Comparison of ENCODE assay signal across 24 cellular contexts in the genomic region with DNA sequence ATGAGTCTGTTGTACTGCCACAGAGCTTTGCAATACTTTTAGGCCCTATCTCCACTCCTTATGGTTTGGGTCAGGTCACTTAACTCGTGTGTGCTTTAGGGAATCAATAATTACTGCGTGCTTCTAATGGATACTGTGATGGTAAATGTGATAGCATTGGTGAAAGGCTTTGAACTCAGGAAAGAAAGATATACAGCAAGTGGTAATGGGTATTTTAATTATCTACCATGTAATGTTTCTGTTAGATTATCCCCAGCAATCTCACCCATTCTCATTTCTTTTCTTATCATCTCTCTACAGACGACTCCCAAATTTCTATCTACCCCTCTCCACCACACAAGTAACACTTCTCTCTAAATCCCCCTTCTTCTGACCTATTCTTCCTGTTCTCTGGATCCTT.
A peak's percentile ranks its signal among the peaks of the same experiment; 100 is the strongest.
DNase-seq lines count a peak whose midpoint lies in the region; ATAC-seq, FAIRE-seq and TF ChIP-seq lines count a peak whose summit lies in the region.
"Had no signal": no experiment of that assay in that cellular context is flagged by ENCODE, and none has a peak within 500 bp of the region (broad histone marks: within the 10 kb centered on the region; RNA-seq: fewer than 3 reads in every experiment).

No MANE protein-coding gene starts in this region.

- H3K27ac ChIP-seq in HepG2 (ENCODE audit: extremely low read length, insufficient read depth, low read length) (no peak overlapping the region), right lobe of liver (no peak overlapping the region), astrocyte (ENCODE audit: low read depth, low read length) (no peak overlapping the region), mammary epithelial cell (ENCODE audit: insufficient read depth, low read depth, low read length) (no peak overlapping the region)
- H3K27ac ChIP-seq: A549; BLaER1 treated with 17β-estradiol and CSF1 and Interleukin-3, amounts not matched to agents 10 nM and 100 nM had no signal

- FAIRE-seq in HepG2 (lab: Jason Lieb, UNC) = no peak
- peak; percentile 5 for FAIRE-seq in astrocyte (lab: Jason Lieb, UNC)
- FAIRE-seq: GM12891, GM18507, H54 had no signal

- peaks cover 38% of the 10 kb centered on the region for H3K79me2 ChIP-seq in HepG2 (ENCODE audit: insufficient read depth, low read length)
- no peaks in the 10 kb centered on the region for H3K79me2 ChIP-seq in astrocyte (ENCODE audit: insufficient read depth, low read length)
- H3K79me2 ChIP-seq in mammary epithelial cell (ENCODE audit: insufficient read depth, low read length) = no peaks in the 10 kb centered on the region

- H3K27ac Mint-ChIP-seq in astrocyte (ENCODE audit: unreplicated experiment) (no peak overlapping the region), mesothelial cell of epicardium (peak overlapping the region; percentile 54)
- H3K27ac Mint-ChIP-seq: CD14-positive monocyte; CD4-positive, alpha-beta T cell; CD8-positive, alpha-beta memory T cell had no signal

- CTCF ChIA-PET in HepG2 (lab: Yijun Ruan, JAX; ENCODE audit: low intra/inter-chr PET ratio, low total read pairs) (no interaction called here), mammary epithelial cell (lab: Charles Lee; ENCODE audit: low non-redundant PET) (no interaction called here)

- ATAC-seq in HepG2 (no peak), right lobe of liver (no peak), GM21619 (IDR thresholded peaks at IDR 0.05; ENCODE audit: unreplicated experiment) (no peak)
- ATAC-seq: A549 had no signal

- POLR2A ChIA-PET in HepG2 (lab: Yijun Ruan, JAX) = no interaction called here

- H3K9me3 Mint-ChIP-seq in astrocyte (ENCODE audit: unreplicated experiment) (no peaks in the 10 kb centered on the region), mesothelial cell of epicardium (no peaks in the 10 kb centered on the region)
- H3K9me3 Mint-ChIP-seq: CD14-positive monocyte; CD4-positive, alpha-beta T cell; CD8-positive, alpha-beta memory T cell had no signal

- H3K9ac ChIP-seq in HepG2 (ENCODE audit: insufficient read depth, low read depth, low read length) = no peak overlapping the region
- no peak overlapping the region for H3K9ac ChIP-seq in astrocyte (ENCODE audit: low read length)
- H3K9ac ChIP-seq in mammary epithelial cell (ENCODE audit: insufficient read depth, low read length) = no peak overlapping the region
- H3K9ac ChIP-seq: BLaER1 treated with 17β-estradiol and CSF1 and Interleukin-3, amounts not matched to agents 10 nM and 100 nM had no signal

- H3K27me3 Mint-ChIP-seq in astrocyte (ENCODE audit: low read depth, unreplicated experiment) (no peaks in the 10 kb centered on the region), mesothelial cell of epicardium (ENCODE audit: low read depth) (no peaks in the 10 kb centered on the region)
- H3K27me3 Mint-ChIP-seq: CD4-positive, alpha-beta T cell had no signal

- in situ Hi-C loops in HepG2 (cut with HindIII; ENCODE audit: extremely low pct_ligation_motif_present, low pct_unique_long_range_greater_than_20kb) (no loop called here), mammary epithelial cell (cut with MboI; ENCODE audit: low sequenced_read_pairs in 2 of 2) (no loop called here)

- H3K27me3 ChIP-seq in HepG2 (ENCODE audit: control insufficient read depth in 1 of 2, insufficient read depth in 2 of 2, low read length in 2 of 2) = no peaks in the 10 kb centered on the region
- peaks cover 0 to 19% of the 10 kb centered on the region in 2 donors for H3K27me3 ChIP-seq in right lobe of liver
- H3K27me3 ChIP-seq in astrocyte (ENCODE audit: insufficient read depth, low read length) = no peaks in the 10 kb centered on the region
- H3K27me3 ChIP-seq in mammary epithelial cell (ENCODE audit: insufficient read depth, low read length) = no peaks in the 10 kb centered on the region
- H3K27me3 ChIP-seq: BE2C had no signal

- no peak for TF ChIP-seq EP300 in HepG2 (IDR thresholded peaks at IDR 0.05; ENCODE audit: low read depth in 2 of 2, low read length in 2 of 2)
- no peak for TF ChIP-seq EP300 in HepG2 (CRISPR knock-in tag; IDR thresholded peaks at IDR 0.05; ENCODE audit: borderline replicate concordance)

- no peak overlapping the region for H3K4me2 ChIP-seq in HepG2 (ENCODE audit: low read depth, low read length)
- H3K4me2 ChIP-seq in astrocyte (ENCODE audit: low read length) = no peak overlapping the region
- H3K4me2 ChIP-seq in mammary epithelial cell (ENCODE audit: insufficient read depth, low read depth, low read length) = no peak overlapping the region
- H3K4me2 ChIP-seq: A549; BLaER1 treated with 17β-estradiol and CSF1 and Interleukin-3, amounts not matched to agents 10 nM and 100 nM had no signal

- intact Hi-C loops in HepG2 (cut with micrococcal nuclease; ENCODE audit: unreplicated experiment) = no loop called here
- intact Hi-C loops in right lobe of liver (cut with DNase I) = no loop called here
- intact Hi-C loops in mammary epithelial cell (cut with micrococcal nuclease) = no loop called here

- dilution Hi-C loops in mammary epithelial cell (cut with HindIII; ENCODE audit: low sequenced_read_pairs) = no loop called here

- H3K9me3 ChIP-seq in HepG2 (ENCODE audit: low read length) = no peaks in the 10 kb centered on the region
- no peaks in the 10 kb centered on the region for H3K9me3 ChIP-seq in right lobe of liver
- H3K9me3 ChIP-seq in astrocyte (ENCODE audit: insufficient read depth, low read depth, low read length) = no peaks in the 10 kb centered on the region
- no peaks in the 10 kb centered on the region for H3K9me3 ChIP-seq in mammary epithelial cell (replicated peaks; ENCODE audit: insufficient read depth, low read length)
- H3K9me3 ChIP-seq: A549; BE2C; BLaER1 treated with 17β-estradiol and CSF1 and Interleukin-3, amounts not matched to agents 10 nM and 100 nM; HAP-1 had no signal

- H3K36me3 Mint-ChIP-seq in astrocyte (ENCODE audit: low read depth, unreplicated experiment) = no peaks in the 10 kb centered on the region
- peaks cover 6% of the 10 kb centered on the region for H3K36me3 Mint-ChIP-seq in mesothelial cell of epicardium
- H3K36me3 Mint-ChIP-seq: CD14-positive monocyte; CD8-positive, alpha-beta memory T cell had no signal

- H3K4me3 Mint-ChIP-seq in astrocyte (ENCODE audit: unreplicated experiment) (no peak overlapping the region), mesothelial cell of epicardium (no peak overlapping the region)
- H3K4me3 Mint-ChIP-seq: CD14-positive monocyte; CD4-positive, alpha-beta T cell; CD8-positive, alpha-beta memory T cell had no signal

- WGBS in HepG2 (ENCODE audit: low lambda C conversion rate) = 75% methylated on average over 3 of the region's 3 CpGs
- WGBS in right lobe of liver (ENCODE audit: insufficient coverage, low coverage, low lambda C conversion rate, missing lambda C conversion rate) = 45% methylated on average over 3 of the region's 3 CpGs
- WGBS in mammary epithelial cell (ENCODE audit: low coverage, missing lambda C conversion rate) = 38% methylated on average over 3 of the region's 3 CpGs

- H3K4me1 ChIP-seq in HepG2 (ENCODE audit: insufficient read depth, low read length) (no peaks in the 10 kb centered on the region), right lobe of liver (no peaks in the 10 kb centered on the region), astrocyte (ENCODE audit: insufficient read depth, low read length) (no peaks in the 10 kb centered on the region), mammary epithelial cell (ENCODE audit: insufficient read depth, low read length) (no peaks in the 10 kb centered on the region)
- H3K4me1 ChIP-seq: A549; BE2C; BLaER1 treated with 17β-estradiol and CSF1 and Interleukin-3, amounts not matched to agents 10 nM and 100 nM had no signal

- DNase-seq in HepG2 (ENCODE audit: low spot score) = no peak
- no peak for DNase-seq in right lobe of liver
- DNase-seq in astrocyte (ENCODE audit: low read depth) = no peak
- DNase-seq in mesothelial cell of epicardium (ENCODE audit: low spot score in 2 of 2, unreplicated experiment in 2 of 2) = no peak
- DNase-seq in NCI-H2107 (lab: John Stamatoyannopoulos, UW) = no peak
- no peak for DNase-seq in mammary epithelial cell
- DNase-seq: 8988T; ACHN; AML-193; BE2C; CD4-positive, alpha-beta T cell; CD8-positive, alpha-beta memory T cell; DMS53; DMS79 treated with DMSO at 0.1 percent for 48 hours; GF-D8; GOT3 had no signal

- no peak for TF ChIP-seq RAD21 in HepG2 (CRISPR knock-in tag; IDR thresholded peaks at IDR 0.05)

- H3K36me3 ChIP-seq in HepG2 (replicated peaks in 1 of 2; ENCODE audit: control insufficient read depth in 1 of 2, insufficient read depth in 2 of 2, low read length in 2 of 2) = peaks cover 2 to 46% of the 10 kb centered on the region in 2 experiments; a peak in 4 of 5 replicates
- no peaks in the 10 kb centered on the region for H3K36me3 ChIP-seq in right lobe of liver
- H3K36me3 ChIP-seq in astrocyte (ENCODE audit: insufficient read depth, low read length) = no peaks in the 10 kb centered on the region
- H3K36me3 ChIP-seq in mammary epithelial cell (ENCODE audit: insufficient read depth, low read length) = no peaks in the 10 kb centered on the region
- H3K36me3 ChIP-seq: BE2C; BLaER1 treated with 17β-estradiol and CSF1 and Interleukin-3, amounts not matched to agents 10 nM and 100 nM; HAP-1 had no signal

- TF ChIP-seq CTCF in HepG2 (CRISPR knock-in tag; IDR thresholded peaks at IDR 0.05) = no peak
- TF ChIP-seq CTCF in right lobe of liver (IDR thresholded peaks at IDR 0.05) = no peak
- no peak for TF ChIP-seq CTCF in astrocyte (IDR thresholded peaks at IDR 0.05; ENCODE audit: insufficient read depth, low read depth, low read length)
- TF ChIP-seq CTCF in mesothelial cell of epicardium (IDR thresholded peaks at IDR 0.05; ENCODE audit: unreplicated experiment) = no peak
- no peak for TF ChIP-seq CTCF in mammary epithelial cell (conservative IDR thresholded peaks at IDR 0.05 in 1 of 2, IDR thresholded peaks at IDR 0.05 in 1 of 2; ENCODE audit: extremely low read depth in 1 of 2, insufficient read depth in 1 of 2, low read depth in 1 of 2, low read length in 2 of 2)

- H2AFZ ChIP-seq in HepG2 (ENCODE audit: low read length) (no peak overlapping the region), astrocyte (ENCODE audit: low read depth, low read length) (no peak overlapping the region), mammary epithelial cell (ENCODE audit: low read depth, low read length) (no peak overlapping the region)

- H3K4me3 ChIP-seq in HepG2 (replicated peaks in 1 of 3; ENCODE audit: insufficient read depth in 1 of 3, low read depth in 2 of 3, low read length in 3 of 3) (no peak overlapping the region), right lobe of liver (no peak overlapping the region), astrocyte (ENCODE audit: insufficient read depth, low read depth, low read length) (no peak overlapping the region), mammary epithelial cell (replicated peaks in 1 of 3; ENCODE audit: insufficient read depth in 1 of 3, low read depth in 2 of 3, low read length in 3 of 3) (no peak overlapping the region)
- H3K4me3 ChIP-seq: A549; BLaER1 treated with 17β-estradiol and CSF1 and Interleukin-3, amounts not matched to agents 10 nM and 100 nM; HAP-1 had no signal

- TSS peak; percentile 10 for BruUV-seq in HepG2 (replicated peaks; lab: Mats Ljungman, UMichigan)
- no TSS peak for BruUV-seq in mammary epithelial cell (replicated peaks; lab: Mats Ljungman, UMichigan)

- H3K4me1 Mint-ChIP-seq in astrocyte (ENCODE audit: low read depth, unreplicated experiment) (peaks cover 3% of the 10 kb centered on the region), mesothelial cell of epicardium (peaks cover 57% of the 10 kb centered on the region)
- H3K4me1 Mint-ChIP-seq: CD14-positive monocyte; CD8-positive, alpha-beta memory T cell had no signal

- H4K20me1 ChIP-seq in HepG2 (ENCODE audit: insufficient read depth, low read length) (peaks cover 81% of the 10 kb centered on the region), astrocyte (ENCODE audit: insufficient read depth, low read length) (no peaks in the 10 kb centered on the region), mammary epithelial cell (ENCODE audit: insufficient read depth, low read length) (no peaks in the 10 kb centered on the region)
- H4K20me1 ChIP-seq: BLaER1 treated with 17β-estradiol and CSF1 and Interleukin-3, amounts not matched to agents 10 nM and 100 nM had no signal

- TF ChIP-seq POLR2A in HepG2 (IDR thresholded peaks at IDR 0.05; ENCODE audit: insufficient read depth in 1 of 2, low read depth in 2 of 2, low read length in 2 of 2) (no peak), right lobe of liver (IDR thresholded peaks at IDR 0.05) (no peak)
